In genomic region chr6:159112714-159113113, GRCh38 we compare ENCODE assay signal across 19 cellular contexts. TPM values are rescaled to one million over a fixed set of nuclear protein-coding genes. Genes with fewer than 3 reads are reported as not detected.
DNase-seq lines count a peak whose midpoint lies in the region; FAIRE-seq and TF ChIP-seq lines count a peak whose summit lies in the region.
"Had no signal": no experiment of that assay in that cellular context is flagged by ENCODE, and none has a peak within 500 bp of the region (broad histone marks: within the 10 kb centered on the region; RNA-seq: fewer than 3 reads in every experiment).

No MANE protein-coding gene starts in this region.

- H3K9me3 Mint-ChIP-seq in CD14-positive monocyte: peaks cover 0 to 4% (median 0%) of the 10 kb centered on the region in 7 donors
- peaks cover 3% of the 10 kb centered on the region for H3K9me3 Mint-ChIP-seq in astrocyte (ENCODE audit: unreplicated experiment)
- H3K9me3 Mint-ChIP-seq: CD4-positive, CD25-positive, alpha-beta regulatory T cell; CD8-positive, alpha-beta T cell; H9 had no signal

- H3K79me2 ChIP-seq in astrocyte (ENCODE audit: insufficient read depth, low read length): no peaks in the 10 kb centered on the region

- intact Hi-C loops in CD14-positive monocyte (cut with micrococcal nuclease): no loop called here
- intact Hi-C loops in esophagus squamous epithelium (cut with DNase I): no loop called here

- no peak overlapping the region for H3K9ac ChIP-seq in astrocyte (ENCODE audit: low read length)
- H3K9ac ChIP-seq: GM23248 had no signal

- no peaks in the 10 kb centered on the region for H3K27me3 ChIP-seq in astrocyte (ENCODE audit: insufficient read depth, low read length)
- no peaks in the 10 kb centered on the region for H3K27me3 ChIP-seq in esophagus squamous epithelium

- 91 to 94% methylated on average over 8 to 9 of the region's 9 CpGs for WGBS in esophagus squamous epithelium, 2 donors

- H3K27me3 Mint-ChIP-seq in CD14-positive monocyte (ENCODE audit: low read depth in 3 of 3) (peaks cover 0 to 1% (median 0%) of the 10 kb centered on the region in 3 donors), astrocyte (ENCODE audit: low read depth, unreplicated experiment) (peaks cover 22% of the 10 kb centered on the region)

- H3K36me3 Mint-ChIP-seq in CD14-positive monocyte: peaks cover 0 to 6% of the 10 kb centered on the region in 2 donors
- no peaks in the 10 kb centered on the region for H3K36me3 Mint-ChIP-seq in astrocyte (ENCODE audit: low read depth, unreplicated experiment)
- H3K36me3 Mint-ChIP-seq: CD8-positive, alpha-beta T cell had no signal

- no peaks in the 10 kb centered on the region for H3K36me3 ChIP-seq in astrocyte (ENCODE audit: insufficient read depth, low read length)
- H3K36me3 ChIP-seq in esophagus squamous epithelium: no peaks in the 10 kb centered on the region

- H3K4me2 ChIP-seq in astrocyte (ENCODE audit: low read length): no peak overlapping the region

- no peak overlapping the region for H3K4me3 ChIP-seq in astrocyte (ENCODE audit: insufficient read depth, low read depth, low read length)
- no peak overlapping the region for H3K4me3 ChIP-seq in esophagus squamous epithelium
- H3K4me3 ChIP-seq: GM12878, GM23248 had no signal

- DNase-seq in CD14-positive monocyte (ENCODE audit: low spot score) (no peak), OCI-M1 (lab: John Stamatoyannopoulos, UW) (peak; percentile 34), astrocyte (ENCODE audit: low read depth) (no peak), esophagus squamous epithelium (lab: John Stamatoyannopoulos, UW) (no peak), H54 (ENCODE audit: insufficient read length, low spot score) (no peak)
- peak; percentile 2 for DNase-seq in stimulated activated CD8-positive, alpha-beta memory T cell treated with anti-CD3 and anti-CD28 coated beads, Interleukin-4, amount 100 ng/mL, for 48 hours
- DNase-seq: Caco-2; CD4-positive, CD25-positive, alpha-beta regulatory T cell; CD8-positive, alpha-beta T cell; DMS153; DND-41; GDM1; GM23248; H9 had no signal

- H4K20me1 ChIP-seq in astrocyte (ENCODE audit: insufficient read depth, low read length): no peaks in the 10 kb centered on the region

- no peaks in the 10 kb centered on the region for H3K4me1 ChIP-seq in astrocyte (ENCODE audit: insufficient read depth, low read length)
- peaks cover 0 to 23% (median 4%) of the 10 kb centered on the region in 3 donors for H3K4me1 ChIP-seq in esophagus squamous epithelium
- H3K4me1 ChIP-seq: Caco-2 had no signal

- H3K4me1 Mint-ChIP-seq in CD14-positive monocyte (peaks cover 78% of the 10 kb centered on the region), astrocyte (ENCODE audit: low read depth, unreplicated experiment) (peaks cover 15% of the 10 kb centered on the region)

- TF ChIP-seq POLR2A in esophagus squamous epithelium (IDR thresholded peaks at IDR 0.05) (no peak), H54 (IDR thresholded peaks at IDR 0.05; ENCODE audit: low read depth, low read length) (no peak)

- TF ChIP-seq CTCF in CD14-positive monocyte (IDR thresholded peaks at IDR 0.05) (no peak), astrocyte (IDR thresholded peaks at IDR 0.05; ENCODE audit: insufficient read depth, low read depth, low read length) (no peak), esophagus squamous epithelium (IDR thresholded peaks at IDR 0.05) (no peak)

- H3K27ac Mint-ChIP-seq in CD14-positive monocyte (peak overlapping the region in 4 of 7 donors; percentile 99 to 100 (median 100)), astrocyte (ENCODE audit: unreplicated experiment) (peak overlapping the region; percentile 66)
- H3K27ac Mint-ChIP-seq: CD4-positive, CD25-positive, alpha-beta regulatory T cell; CD8-positive, alpha-beta T cell; H9 had no signal

- H3K4me3 Mint-ChIP-seq in CD14-positive monocyte (no peak overlapping the region), astrocyte (ENCODE audit: unreplicated experiment) (no peak overlapping the region)
- H3K4me3 Mint-ChIP-seq: CD4-positive, CD25-positive, alpha-beta regulatory T cell; CD8-positive, alpha-beta T cell; H9 had no signal

- H3K9me3 ChIP-seq in astrocyte (ENCODE audit: insufficient read depth, low read depth, low read length) (no peaks in the 10 kb centered on the region), esophagus squamous epithelium (no peaks in the 10 kb centered on the region)
- H3K9me3 ChIP-seq: Caco-2 had no signal

- H3K27ac ChIP-seq in astrocyte (ENCODE audit: low read depth, low read length) (no peak overlapping the region), esophagus squamous epithelium (no peak overlapping the region)
- H3K27ac ChIP-seq: GM23248 had no signal

- no peak overlapping the region for H2AFZ ChIP-seq in astrocyte (ENCODE audit: low read depth, low read length)
- H2AFZ ChIP-seq: GM23248 had no signal

- no peak for FAIRE-seq in astrocyte (lab: Jason Lieb, UNC)
- FAIRE-seq in H54 (lab: Jason Lieb, UNC): no peak
- FAIRE-seq: GM12878, GM19239, H1 had no signal

RNA-seq across cellular contexts. Expression of gene FNDC1, which starts 56.5 kb away (rescaled TPM):
- polyA plus RNA-seq in CD14-positive monocyte: not detected
- 6.3 and 8.6 TPM in 2 replicates for total RNA-seq in astrocyte
- under 1 TPM in 3 of 4 donors, not detected in 1; 0.04 to 0.38 (median 0.06) TPM for total RNA-seq in esophagus squamous epithelium
- total RNA-seq: A172; A673; Caco-2; CD4-positive, CD25-positive, alpha-beta regulatory T cell; CD8-positive, alpha-beta T cell; GM12878 had no signal
- polyA plus RNA-seq: GM12878 had no signal

Comparison
In these comparisons a context has a peak if more than half of its experiments do, and no peak if none do; other contexts are left out.
1. DNase-seq: peak in OCI-M1 (single experiment) and stimulated activated CD8-positive, alpha-beta memory T cell treated with anti-CD3 and anti-CD28 coated beads, Interleukin-4, amount 100 ng/mL, for 48 hours (single experiment); none in CD14-positive monocyte (single experiment), astrocyte (single experiment), esophagus squamous epithelium (single experiment) and H54 (single experiment).